ENCODE assay signal across 1 cellular context in genomic region chr17:82331345-82331939, GRCh38.
TF ChIP-seq lines count a peak whose summit lies in the region.

No MANE protein-coding gene starts in this region.

TF ChIP-seq in K562, 482 proteins besides CTCF, POLR2A, EP300 and RAD21:
- TF ChIP-seq MLLT1 (IDR thresholded peaks at IDR 0.05) (0 out of 4 replicates have a peak, but pooled peaks of 1 of the 2 experiments have one; percentile 14), RBM17 (IDR thresholded peaks at IDR 0.05; ENCODE audit: borderline replicate concordance, low read depth, low read length) (no peak), GABPB1 (CRISPR knock-in tag; IDR thresholded peaks at IDR 0.05) (peak; percentile 45; the same call in 1 of the 2 replicates)
TF ChIP-seq in K562: peak in this region for 2.
